In genomic region chr5:83472508-83473343, GRCh38 we compare ENCODE assay signal across 8 cellular contexts. TPM values are rescaled to one million over a fixed set of nuclear protein-coding genes. Genes with fewer than 3 reads are reported as not detected.
DNase-seq lines count a peak whose midpoint lies in the region; ATAC-seq, FAIRE-seq and TF ChIP-seq lines count a peak whose summit lies in the region.

No MANE protein-coding gene starts in this region.

- DNase-seq in activated effector memory CD4-positive, alpha-beta T cell treated with anti-CD3 and anti-CD28 coated beads, Interleukin-2, amount 50 U/mL, for 16 hours: peak; percentile 62
- DNase-seq in activated effector memory CD4-positive, alpha-beta T cell treated with Interleukin-2 at 50 U/mL for 16 hours: no peak
- DNase-seq in NCI-H748 (lab: John Stamatoyannopoulos, UW; ENCODE audit: unreplicated experiment) (peak; percentile 86), K562 (ENCODE audit: extremely low read depth in 1 of 4, low spot score in 3 of 4) (peak; percentile 12 to 17 (median 14)), immature natural killer cell (peak in 2 of 3 donors; percentile 9 to 12), spleen (peak; percentile 76), NCI-H2029 (lab: John Stamatoyannopoulos, UW) (no peak)

- POLR2A ChIA-PET in K562 (lab: Yijun Ruan, JAX): interaction anchor here (0.6 to 0.8 kb wide), 2 partner anchors 84 to 471 kb away, joined by 3 to 5 read pairs; no protein-coding TSS in a partner anchor

- H3K27me3 ChIP-seq in K562 (ENCODE audit: control insufficient read depth in 2 of 2, insufficient read depth in 2 of 2, low read length in 2 of 2): peaks cover 11 to 25% of the 10 kb centered on the region in 2 experiments; a peak in 4 of 5 replicates
- H3K27me3 ChIP-seq in spleen (replicated peaks in 1 of 7): peaks cover 0 to 99% (median 80%) of the 10 kb centered on the region in 7 donors

- intact Hi-C loops in K562 (cut with micrococcal nuclease) (loop anchor here (2.0 to 5.0 kb wide), 3 partner anchors 40 to 1160 kb away; no protein-coding TSS in a partner anchor), spleen (cut with DNase I; ENCODE audit: low total_unique reads) (no loop called here)

- peaks cover 0 to 26% (median 2%) of the 10 kb centered on the region in 6 donors for H3K9me3 Mint-ChIP-seq in immature natural killer cell

- WGBS in K562 (ENCODE audit: insufficient coverage, low coverage, missing lambda C conversion rate): 19% methylated on average over 51 of the region's 54 CpGs
- WGBS in spleen, 5 donors: 1 to 3% (median 2%) methylated on average over 43 to 54 of the region's 54 CpGs

- H3K9me1 ChIP-seq in K562 (ENCODE audit: control insufficient read depth, insufficient read depth, low read length): no peaks in the 10 kb centered on the region

- H3K4me1 ChIP-seq in K562 (replicated peaks in 1 of 2; ENCODE audit: control insufficient read depth in 2 of 2, insufficient read depth in 2 of 2, low read length in 2 of 2): peaks cover 5 to 36% of the 10 kb centered on the region in 2 experiments; a peak in 3 of 5 replicates
- peaks cover 18 to 45% (median 41%) of the 10 kb centered on the region in 6 donors for H3K4me1 ChIP-seq in spleen

- BruUV-seq in K562 (replicated peaks; lab: Mats Ljungman, UMichigan): no TSS peak

- H3K27ac ChIP-seq in K562 (ENCODE audit: extremely low read depth, low read depth, low read length) (no peak overlapping the region), spleen (peak overlapping the region in 5 of 8 donors; percentile 15 to 72 (median 60))

- peak overlapping the region in 1 of 2 experiments; percentile 71; a peak in 2 of 4 replicates for H3K9ac ChIP-seq in K562 (ENCODE audit: insufficient read depth in 1 of 2, low read depth in 2 of 2, low read length in 2 of 2)

- peak overlapping the region; percentile 84 for H3K4me2 ChIP-seq in K562 (ENCODE audit: insufficient read depth, low read length)

- CTCF ChIA-PET in K562 (lab: Yijun Ruan, JAX; ENCODE audit: low intra/inter-chr PET ratio): interaction anchor here (0.7 kb wide), 1 partner anchor 807 kb away, joined by 3 read pairs; no protein-coding TSS in a partner anchor

- TF ChIP-seq CTCF in K562 (IDR thresholded peaks at IDR 0.05 in 2 of 3, conservative IDR thresholded peaks at IDR 0.05 in 1 of 3; ENCODE audit: insufficient read depth in 2 of 3, low read depth in 1 of 3, low read length in 3 of 3) (no peak), spleen (IDR thresholded peaks at IDR 0.05 in 8 of 11, conservative IDR thresholded peaks at IDR 0.05 in 3 of 11) (no peak)

- H3K36me3 ChIP-seq in K562 (ENCODE audit: control insufficient read depth, insufficient read depth, low read length) (no peaks in the 10 kb centered on the region), spleen (no peaks in the 10 kb centered on the region)

- H3K27me3 Mint-ChIP-seq in immature natural killer cell (ENCODE audit: low read depth in 3 of 3): peaks cover 22 to 51% (median 39%) of the 10 kb centered on the region in 3 donors

- peak overlapping the region; percentile 57 to 79 (median 74) for H3K4me3 Mint-ChIP-seq in immature natural killer cell

- H3K4me3 ChIP-seq in K562 (peak overlapping the region; percentile 40; the same call in 1 of the 2 replicates), spleen (peak overlapping the region in 7 of 8 donors; percentile 32 to 68 (median 45))

- H3K9me3 ChIP-seq in K562 (replicated peaks; ENCODE audit: control insufficient read depth, insufficient read depth, low read depth, low read length) (no peaks in the 10 kb centered on the region), spleen (no peaks in the 10 kb centered on the region)

- no peaks in the 10 kb centered on the region for H3K79me2 ChIP-seq in K562 (ENCODE audit: control insufficient read depth, insufficient read depth, low read length)

- peaks cover 18 to 40% of the 10 kb centered on the region in 2 donors for H3K4me1 Mint-ChIP-seq in immature natural killer cell

- H2AFZ ChIP-seq in K562 (ENCODE audit: low read depth, low read length): peak overlapping the region; percentile 98

- ATAC-seq in HG02610 (IDR thresholded peaks at IDR 0.05; ENCODE audit: unreplicated experiment) (peak; percentile 46), K562 (peak; percentile 24)

- no peak for FAIRE-seq in K562 (lab: Jason Lieb, UNC)

- no peaks in the 10 kb centered on the region for H3K36me3 Mint-ChIP-seq in immature natural killer cell

- H4K20me1 ChIP-seq in K562 (replicated peaks; ENCODE audit: control insufficient read depth, insufficient read depth, low read length): no peaks in the 10 kb centered on the region

- in situ Hi-C loops in K562 (cut with MboI): loop anchor here (10.0 kb wide), 1 partner anchor 1118 kb away; no protein-coding TSS in a partner anchor

- TF ChIP-seq POLR2A in K562 (conservative IDR thresholded peaks at IDR 0.05) (no peak), spleen (IDR thresholded peaks at IDR 0.05) (no peak)

- no peak for TF ChIP-seq RAD21 in K562 (CRISPR knock-in tag; conservative IDR thresholded peaks at IDR 0.05 in 1 of 2, IDR thresholded peaks at IDR 0.05 in 1 of 2)

- no peak for TF ChIP-seq EP300 in K562 (IDR thresholded peaks at IDR 0.05; ENCODE audit: low read length)

- H3K27ac Mint-ChIP-seq in immature natural killer cell: no peak overlapping the region

TF ChIP-seq in K562, 482 proteins besides CTCF, POLR2A, EP300 and RAD21 (continues in another document):
- TF ChIP-seq KDM5B (IDR thresholded peaks at IDR 0.05; ENCODE audit: insufficient replicate concordance, low read depth, low read length): peak; percentile 26
- TF ChIP-seq, protein P1, sequence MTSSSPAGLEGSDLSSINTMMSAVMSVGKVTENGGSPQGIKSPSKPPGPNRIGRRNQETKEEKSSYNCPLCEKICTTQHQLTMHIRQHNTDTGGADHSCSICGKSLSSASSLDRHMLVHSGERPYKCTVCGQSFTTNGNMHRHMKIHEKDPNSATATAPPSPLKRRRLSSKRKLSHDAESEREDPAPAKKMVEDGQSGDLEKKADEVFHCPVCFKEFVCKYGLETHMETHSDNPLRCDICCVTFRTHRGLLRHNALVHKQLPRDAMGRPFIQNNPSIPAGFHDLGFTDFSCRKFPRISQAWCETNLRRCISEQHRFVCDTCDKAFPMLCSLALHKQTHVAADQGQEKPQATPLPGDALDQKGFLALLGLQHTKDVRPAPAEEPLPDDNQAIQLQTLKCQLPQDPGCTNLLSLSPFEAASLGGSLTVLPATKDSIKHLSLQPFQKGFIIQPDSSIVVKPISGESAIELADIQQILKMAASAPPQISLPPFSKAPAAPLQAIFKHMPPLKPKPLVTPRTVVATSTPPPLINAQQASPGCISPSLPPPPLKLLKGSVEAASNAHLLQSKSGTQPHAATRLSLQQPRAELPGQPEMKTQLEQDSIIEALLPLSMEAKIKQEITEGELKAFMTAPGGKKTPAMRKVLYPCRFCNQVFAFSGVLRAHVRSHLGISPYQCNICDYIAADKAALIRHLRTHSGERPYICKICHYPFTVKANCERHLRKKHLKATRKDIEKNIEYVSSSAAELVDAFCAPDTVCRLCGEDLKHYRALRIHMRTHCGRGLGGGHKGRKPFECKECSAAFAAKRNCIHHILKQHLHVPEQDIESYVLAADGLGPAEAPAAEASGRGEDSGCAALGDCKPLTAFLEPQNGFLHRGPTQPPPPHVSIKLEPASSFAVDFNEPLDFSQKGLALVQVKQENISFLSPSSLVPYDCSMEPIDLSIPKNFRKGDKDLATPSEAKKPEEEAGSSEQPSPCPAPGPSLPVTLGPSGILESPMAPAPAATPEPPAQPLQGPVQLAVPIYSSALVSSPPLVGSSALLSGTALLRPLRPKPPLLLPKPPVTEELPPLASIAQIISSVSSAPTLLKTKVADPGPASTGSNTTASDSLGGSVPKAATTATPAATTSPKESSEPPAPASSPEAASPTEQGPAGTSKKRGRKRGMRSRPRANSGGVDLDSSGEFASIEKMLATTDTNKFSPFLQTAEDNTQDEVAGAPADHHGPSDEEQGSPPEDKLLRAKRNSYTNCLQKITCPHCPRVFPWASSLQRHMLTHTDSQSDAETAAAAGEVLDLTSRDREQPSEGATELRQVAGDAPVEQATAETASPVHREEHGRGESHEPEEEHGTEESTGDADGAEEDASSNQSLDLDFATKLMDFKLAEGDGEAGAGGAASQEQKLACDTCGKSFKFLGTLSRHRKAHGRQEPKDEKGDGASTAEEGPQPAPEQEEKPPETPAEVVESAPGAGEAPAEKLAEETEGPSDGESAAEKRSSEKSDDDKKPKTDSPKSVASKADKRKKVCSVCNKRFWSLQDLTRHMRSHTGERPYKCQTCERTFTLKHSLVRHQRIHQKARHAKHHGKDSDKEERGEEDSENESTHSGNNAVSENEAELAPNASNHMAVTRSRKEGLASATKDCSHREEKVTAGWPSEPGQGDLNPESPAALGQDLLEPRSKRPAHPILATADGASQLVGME (CRISPR knock-in tag; IDR thresholded peaks at IDR 0.05): no peak

RNA-seq across cellular contexts. Expression of gene VCAN, which starts 1.2 kb away (rescaled TPM):
- total RNA-seq in K562 (2011; cell fraction: chromatin; rRNA removed; ENCODE audit: low replicate concordance): 0.05 and 0.16 TPM in 2 replicates
- not detected in 2 replicates for total RNA-seq in K562 (2011; cell fraction: nucleolus; rRNA removed)
- total RNA-seq in K562 (2011; cell fraction: nucleoplasm; rRNA removed): 0.07 TPM in 1 of 2 replicates, not detected in the other
- total RNA-seq in K562 (2014; rRNA removed): 0.05 and 0.37 TPM in 2 replicates
- total RNA-seq in K562 (2014; rRNA removed; fragmentation: Illumina TruSeq; extraction: Trizol): 0.06 and 0.07 TPM in 2 replicates
- 0.22 and 0.26 TPM in 2 replicates for total RNA-seq in K562 (2015; rRNA removed; fragmentation: Illumina TruSeq; extraction: Trizol)
- total RNA-seq in K562 (2021): 0.29 and 0.33 TPM in 2 replicates
- polyA plus RNA-seq in K562 (2011; rRNA removed): 0.03 and 0.12 TPM in 2 replicates
- polyA plus RNA-seq in K562 (2011; cell fraction: cytosol; rRNA removed): 0.15 and 0.19 TPM in 2 replicates
- polyA plus RNA-seq in K562 (2011; cell fraction: nucleus; rRNA removed): 0.04 and 0.17 TPM in 2 replicates
- 0.29 and 0.30 TPM in 2 replicates for polyA plus RNA-seq in K562 (2012)
- polyA plus RNA-seq in K562 (2014; fragmentation: Illumina TruSeq; extraction: Trizol): 0.12 and 0.29 TPM in 2 replicates
- under 1 TPM; 0.01 to 0.04 TPM for polyA plus RNA-seq in K562 (2014; fragmentation: Nextera tagmentation; extraction: Ambion mirVana)
- 0.01 and 0.40 TPM in 2 replicates for polyA plus RNA-seq in K562 (2014; rRNA removed)
- 0.46 and 0.60 TPM in 2 replicates for polyA minus RNA-seq in K562 (2011; rRNA and poly(A)+ RNA removed)
- polyA minus RNA-seq in K562 (2011; cell fraction: cytosol; rRNA and poly(A)+ RNA removed): not detected in 2 replicates
- 0.13 and 0.56 TPM in 2 replicates for polyA minus RNA-seq in K562 (2011; cell fraction: nucleus; rRNA and poly(A)+ RNA removed)
- polyA plus RNA-seq in immature natural killer cell: 1 to 10 TPM in 2 of 3 donors, under 1 TPM in 1; 0.86 to 5.4 (median 1.6) TPM
- total RNA-seq in spleen: 100 to 1,000 TPM in 3 of 7 donors, 10 to 100 TPM in 4; 58.4 to 442 (median 90.6) TPM
- 1 to 10 TPM; 1.8 to 5.4 (median 2.0) TPM for polyA plus RNA-seq in spleen

Comparison
In these comparisons a context has a peak if more than half of its experiments do, and no peak if none do; other contexts are left out.
1. DNase-seq: peak in activated effector memory CD4-positive, alpha-beta T cell treated with anti-CD3 and anti-CD28 coated beads, Interleukin-2, amount 50 U/mL, for 16 hours (single experiment), NCI-H748 (single experiment), K562 (4 of 4), immature natural killer cell (2 of 3) and spleen (single experiment); none in activated effector memory CD4-positive, alpha-beta T cell treated with Interleukin-2 at 50 U/mL for 16 hours (single experiment) and NCI-H2029 (single experiment).